In genomic region chr1:88549536-88549935, GRCh38 we compare ENCODE assay signal across 11 cellular contexts.
DNase-seq lines count a peak whose midpoint lies in the region; ATAC-seq and TF ChIP-seq lines count a peak whose summit lies in the region.
"Had no signal": no experiment of that assay in that cellular context is flagged by ENCODE, and none has a peak within 500 bp of the region (broad histone marks: within the 10 kb centered on the region; RNA-seq: fewer than 3 reads in every experiment).

No MANE protein-coding gene starts in this region.

- H3K4me2 ChIP-seq in OCI-LY3 (ENCODE audit: low read length) (no peak overlapping the region), fibroblast of lung (ENCODE audit: extremely low read depth, insufficient read depth, low read length) (no peak overlapping the region)

- intact Hi-C loops in Caco-2 (cut with micrococcal nuclease; ENCODE audit: unreplicated experiment), result no loop called here

- peak; percentile 43 for TF ChIP-seq CTCF in OCI-LY3 (IDR thresholded peaks at IDR 0.05; ENCODE audit: low read depth, low read length)
- peak in 1 of 2 donors; percentile 36 for TF ChIP-seq CTCF in fibroblast of lung (conservative IDR thresholded peaks at IDR 0.05 in 1 of 2, IDR thresholded peaks at IDR 0.05 in 1 of 2; ENCODE audit: low read depth in 1 of 2, low read length in 2 of 2)
- TF ChIP-seq CTCF in Caco-2 (IDR thresholded peaks at IDR 0.05; ENCODE audit: insufficient read depth in 1 of 2, low read depth in 1 of 2, low read length in 1 of 2, severe bottlenecking in 1 of 2, unreplicated experiment in 1 of 2), result peak in 1 of 2 experiments; percentile 11

- H3K27me3 ChIP-seq in OCI-LY3 (ENCODE audit: low read depth, low read length) (no peaks in the 10 kb centered on the region), fibroblast of lung (ENCODE audit: control insufficient read depth, insufficient read depth, low read length) (no peaks in the 10 kb centered on the region), Caco-2 (replicated peaks; ENCODE audit: control insufficient read depth, insufficient read depth, low read length) (no peaks in the 10 kb centered on the region)
- H3K27me3 ChIP-seq: testis had no signal

- POLR2A ChIA-PET in Caco-2 (lab: Charles Lee), result no interaction called here

- H3K4me3 ChIP-seq in OCI-LY3 (ENCODE audit: low read length) (no peak overlapping the region), fibroblast of lung (replicated peaks in 1 of 4; ENCODE audit: control extremely low read depth in 1 of 4, insufficient read depth in 1 of 4, low read depth in 3 of 4, low read length in 4 of 4) (no peak overlapping the region), Caco-2 (ENCODE audit: low read depth, low read length) (no peak overlapping the region)
- H3K4me3 ChIP-seq: coronary artery, testis had no signal

- H3K9me3 Mint-ChIP-seq in Caco-2 (ENCODE audit: unreplicated experiment), result no peaks in the 10 kb centered on the region

- no TSS peak for BruUV-seq in Caco-2 (replicated peaks; lab: Mats Ljungman, UMichigan)

- DNase-seq in NCI-H2171 treated with DMSO at 0.1 percent for 48 hours (lab: John Stamatoyannopoulos, UW), result peak; percentile 2
- DNase-seq in NCI-H2171 (lab: John Stamatoyannopoulos, UW), result no peak
- peak; percentile 1 to 48 for DNase-seq in fibroblast of lung (ENCODE audit: low read depth in 2 of 2)
- DNase-seq in putamen (ENCODE audit: low spot score), result peak; percentile 17
- no peak for DNase-seq in Caco-2
- DNase-seq in C1 segment of cervical spinal cord (lab: John Stamatoyannopoulos, UW), result no peak
- DNase-seq: AML-193, testis had no signal

- H3K27me3 Mint-ChIP-seq in Caco-2 (ENCODE audit: insufficient read depth, unreplicated experiment), result no peaks in the 10 kb centered on the region

- H3K4me3 Mint-ChIP-seq in Caco-2 (ENCODE audit: unreplicated experiment), result no peak overlapping the region

- H3K9ac ChIP-seq in OCI-LY3 (ENCODE audit: low read length), result no peak overlapping the region
- H3K9ac ChIP-seq in fibroblast of lung (ENCODE audit: insufficient read depth, low read length), result no peak overlapping the region

- H4K20me1 ChIP-seq in OCI-LY3 (ENCODE audit: insufficient read depth, low read length) (no peaks in the 10 kb centered on the region), fibroblast of lung (ENCODE audit: control insufficient read depth, extremely low read depth, insufficient read depth, low read length) (no peaks in the 10 kb centered on the region)

- CTCF ChIA-PET in Caco-2 (lab: Charles Lee), result interaction anchor here (1.3 kb wide), 1 partner anchor 369 kb away, joined by 4 read pairs; no protein-coding TSS in a partner anchor

- H3K27ac ChIP-seq in OCI-LY3 (ENCODE audit: low read length) (no peak overlapping the region), fibroblast of lung (ENCODE audit: insufficient read depth, low read length) (no peak overlapping the region)
- H3K27ac ChIP-seq: coronary artery, testis had no signal

- H3K79me2 ChIP-seq in OCI-LY3 (ENCODE audit: low read length) (no peaks in the 10 kb centered on the region), fibroblast of lung (ENCODE audit: control insufficient read depth, insufficient read depth, low read length) (no peaks in the 10 kb centered on the region)

- no peaks in the 10 kb centered on the region for H3K36me3 ChIP-seq in OCI-LY3 (replicated peaks; ENCODE audit: low read depth, low read length)
- H3K36me3 ChIP-seq in fibroblast of lung (ENCODE audit: control insufficient read depth, insufficient read depth, low read length), result no peaks in the 10 kb centered on the region
- no peaks in the 10 kb centered on the region for H3K36me3 ChIP-seq in Caco-2 (ENCODE audit: control insufficient read depth, insufficient read depth, low read length)

- H2AFZ ChIP-seq in OCI-LY3 (ENCODE audit: low read depth, low read length), result no peak overlapping the region
- no peak overlapping the region for H2AFZ ChIP-seq in fibroblast of lung (ENCODE audit: low read length)

- H3K4me1 ChIP-seq in OCI-LY3 (ENCODE audit: low read length), result no peaks in the 10 kb centered on the region
- H3K4me1 ChIP-seq in fibroblast of lung (ENCODE audit: control insufficient read depth, extremely low read depth, insufficient read depth, low read length), result no peaks in the 10 kb centered on the region
- H3K4me1 ChIP-seq in Caco-2, result no peaks in the 10 kb centered on the region
- H3K4me1 ChIP-seq: testis had no signal

- no peaks in the 10 kb centered on the region for H3K36me3 Mint-ChIP-seq in Caco-2 (ENCODE audit: insufficient read depth, unreplicated experiment)

- no peaks in the 10 kb centered on the region for H3K9me3 ChIP-seq in OCI-LY3 (ENCODE audit: insufficient read depth, low read length)
- H3K9me3 ChIP-seq in fibroblast of lung (ENCODE audit: control insufficient read depth, insufficient read depth, low read depth, low read length), result no peaks in the 10 kb centered on the region
- no peaks in the 10 kb centered on the region for H3K9me3 ChIP-seq in Caco-2
- H3K9me3 ChIP-seq: testis had no signal

- no peaks in the 10 kb centered on the region for H3K4me1 Mint-ChIP-seq in Caco-2 (ENCODE audit: low read depth, unreplicated experiment)

- H3K27ac Mint-ChIP-seq in Caco-2 (ENCODE audit: unreplicated experiment), result no peak overlapping the region

- no peak for ATAC-seq in GM19023 (IDR thresholded peaks at IDR 0.05; ENCODE audit: unreplicated experiment)

Comparison
In these comparisons a context has a peak if more than half of its experiments do, and no peak if none do; other contexts are left out.
1. DNase-seq: peak in NCI-H2171 treated with DMSO at 0.1 percent for 48 hours (single experiment), fibroblast of lung (2 of 2) and putamen (single experiment); none in NCI-H2171 (single experiment), Caco-2 (0 of 2) and C1 segment of cervical spinal cord (0 of 14).